Comparison of ENCODE assay signal across 9 cellular contexts in genomic region chr16:79767597-79768280, GRCh38.
DNase-seq lines count a peak whose midpoint lies in the region; ATAC-seq and TF ChIP-seq lines count a peak whose summit lies in the region.
"Had no signal": no experiment of that assay in that cellular context is flagged by ENCODE, and none has a peak within 500 bp of the region (broad histone marks: within the 10 kb centered on the region; RNA-seq: fewer than 3 reads in every experiment).

No MANE protein-coding gene starts in this region.

- H3K4me1 Mint-ChIP-seq in T-helper 1 cell treated with Interleukin-12 subunit alpha and Interleukin-12 subunit beta and Interleukin-4 antibody, amounts not matched to agents 30 μg/mL and 1 μg/mL, for 36 hours (ENCODE audit: low read depth), result peaks cover 33% of the 10 kb centered on the region

- no peaks in the 10 kb centered on the region for H3K9me3 Mint-ChIP-seq in T-helper 1 cell treated with Interleukin-12 subunit alpha and Interleukin-12 subunit beta and Interleukin-4 antibody, amounts not matched to agents 30 μg/mL and 1 μg/mL, for 36 hours

- H3K27me3 Mint-ChIP-seq in T-helper 1 cell treated with Interleukin-12 subunit alpha and Interleukin-12 subunit beta and Interleukin-4 antibody, amounts not matched to agents 30 μg/mL and 1 μg/mL, for 36 hours (ENCODE audit: low read depth), result peaks cover 17% of the 10 kb centered on the region

- TF ChIP-seq CTCF in cardiac fibroblast (IDR thresholded peaks at IDR 0.05; ENCODE audit: low read depth, low read length), result peak; percentile 29
- no peak for TF ChIP-seq CTCF in lung (IDR thresholded peaks at IDR 0.05; ENCODE audit: control extremely low read depth, extremely low read depth)
- peak; percentile 17 for TF ChIP-seq CTCF in upper lobe of right lung (IDR thresholded peaks at IDR 0.05)

- peak overlapping the region; percentile 24 to 87 for H3K27ac ChIP-seq in lung (ENCODE audit: low read depth in 1 of 2, low read length in 1 of 2)
- H3K27ac ChIP-seq in upper lobe of right lung, result peak overlapping the region; percentile 80

- H3K4me1 ChIP-seq in lung (ENCODE audit: control insufficient read depth in 2 of 2, insufficient read depth in 2 of 2, low read length in 2 of 2) (peaks cover 4 to 5% of the 10 kb centered on the region in 2 donors), upper lobe of right lung (peaks cover 15% of the 10 kb centered on the region)

- H3K36me3 ChIP-seq in lung (ENCODE audit: control insufficient read depth in 2 of 2, insufficient read depth in 2 of 2, low read length in 2 of 2) (no peaks in the 10 kb centered on the region), upper lobe of right lung (no peaks in the 10 kb centered on the region)

- no peak for DNase-seq in T-helper 1 cell
- DNase-seq in cardiac fibroblast (ENCODE audit: low read depth in 2 of 2), result peak; percentile 27 to 54
- DNase-seq in lung (ENCODE audit: low spot score), result no peak
- no peak for DNase-seq in upper lobe of right lung
- DNase-seq in activated CD4-positive, alpha-beta T cell treated with anti-CD3 and anti-CD28 coated beads, Interleukin-2, amount 50 U/mL, for 48 hours, result no peak
- DNase-seq in activated CD8-positive, alpha-beta memory T cell treated with anti-CD3 and anti-CD28 coated beads, Interleukin-2, amount 50 U/mL, for 48 hours, result no peak
- DNase-seq: DND-41 had no signal

- no peaks in the 10 kb centered on the region for H3K36me3 Mint-ChIP-seq in T-helper 1 cell treated with Interleukin-12 subunit alpha and Interleukin-12 subunit beta and Interleukin-4 antibody, amounts not matched to agents 30 μg/mL and 1 μg/mL, for 36 hours (ENCODE audit: low read depth)

- WGBS in lung, 2 donors, result 35 to 59% methylated on average over 6 of the region's 6 CpGs

- H3K4me3 Mint-ChIP-seq in T-helper 1 cell treated with Interleukin-12 subunit alpha and Interleukin-12 subunit beta and Interleukin-4 antibody, amounts not matched to agents 30 μg/mL and 1 μg/mL, for 36 hours, result peak overlapping the region; percentile 28

- no peaks in the 10 kb centered on the region for H3K27me3 ChIP-seq in lung (ENCODE audit: control insufficient read depth, insufficient read depth)
- H3K27me3 ChIP-seq in upper lobe of right lung, result no peaks in the 10 kb centered on the region

- peak overlapping the region; percentile 9 to 16 for H3K4me3 ChIP-seq in cardiac fibroblast (replicated peaks in 1 of 2; ENCODE audit: low read depth in 2 of 2, low read length in 2 of 2)
- no peak overlapping the region for H3K4me3 ChIP-seq in lung
- H3K4me3 ChIP-seq in upper lobe of right lung, result peak overlapping the region; percentile 43

- no peaks in the 10 kb centered on the region for H3K9me3 ChIP-seq in lung (ENCODE audit: control insufficient read depth in 2 of 2, insufficient read depth in 1 of 2, low read length in 1 of 2)
- no peaks in the 10 kb centered on the region for H3K9me3 ChIP-seq in upper lobe of right lung

- peak overlapping the region; percentile 46 for H3K27ac Mint-ChIP-seq in T-helper 1 cell treated with Interleukin-12 subunit alpha and Interleukin-12 subunit beta and Interleukin-4 antibody, amounts not matched to agents 30 μg/mL and 1 μg/mL, for 36 hours

- intact Hi-C loops in upper lobe of right lung (cut with DNase I), result no loop called here

- ATAC-seq in lung (ENCODE audit: insufficient read depth, low FRiP score), result peak; percentile 28
- ATAC-seq in upper lobe of right lung, result peak; percentile 49
- no peak for ATAC-seq in GM18909 (IDR thresholded peaks at IDR 0.05; ENCODE audit: poor library complexity, unreplicated experiment)

Comparison
In these comparisons a context has a peak if more than half of its experiments do, and no peak if none do; other contexts are left out.
1. DNase-seq: peak in cardiac fibroblast (2 of 2); none in T-helper 1 cell (0 of 5), lung (single experiment), upper lobe of right lung (single experiment), activated CD4-positive, alpha-beta T cell treated with anti-CD3 and anti-CD28 coated beads, Interleukin-2, amount 50 U/mL, for 48 hours (0 of 2) and activated CD8-positive, alpha-beta memory T cell treated with anti-CD3 and anti-CD28 coated beads, Interleukin-2, amount 50 U/mL, for 48 hours (single experiment).